ENCODE assay signal across 2 cellular contexts in genomic region chr13:20370815-20371421, GRCh38.
TF ChIP-seq lines count a peak whose summit lies in the region.

No MANE protein-coding gene starts in this region.

TF ChIP-seq in HCT116, 20 proteins besides CTCF, POLR2A, EP300 and RAD21 (continued from another document):
- peak; percentile 11; the same call in 1 of the 2 replicates for TF ChIP-seq JUND (IDR thresholded peaks at IDR 0.05)

TF ChIP-seq in WTC11, 78 proteins besides CTCF, POLR2A, EP300 and RAD21 (continued from another document):
- TF ChIP-seq, protein P1, sequence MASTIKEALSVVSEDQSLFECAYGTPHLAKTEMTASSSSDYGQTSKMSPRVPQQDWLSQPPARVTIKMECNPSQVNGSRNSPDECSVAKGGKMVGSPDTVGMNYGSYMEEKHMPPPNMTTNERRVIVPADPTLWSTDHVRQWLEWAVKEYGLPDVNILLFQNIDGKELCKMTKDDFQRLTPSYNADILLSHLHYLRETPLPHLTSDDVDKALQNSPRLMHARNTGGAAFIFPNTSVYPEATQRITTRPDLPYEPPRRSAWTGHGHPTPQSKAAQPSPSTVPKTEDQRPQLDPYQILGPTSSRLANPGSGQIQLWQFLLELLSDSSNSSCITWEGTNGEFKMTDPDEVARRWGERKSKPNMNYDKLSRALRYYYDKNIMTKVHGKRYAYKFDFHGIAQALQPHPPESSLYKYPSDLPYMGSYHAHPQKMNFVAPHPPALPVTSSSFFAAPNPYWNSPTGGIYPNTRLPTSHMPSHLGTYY (CRISPR knock-in tag; IDR thresholded peaks at IDR 0.05): no peak
- no peak for TF ChIP-seq ZNF423 (CRISPR knock-in tag; IDR thresholded peaks at IDR 0.05)
- TF ChIP-seq KAT7 (CRISPR knock-in tag; IDR thresholded peaks at IDR 0.05; ENCODE audit: borderline replicate concordance): no peak
- TF ChIP-seq, protein P2, sequence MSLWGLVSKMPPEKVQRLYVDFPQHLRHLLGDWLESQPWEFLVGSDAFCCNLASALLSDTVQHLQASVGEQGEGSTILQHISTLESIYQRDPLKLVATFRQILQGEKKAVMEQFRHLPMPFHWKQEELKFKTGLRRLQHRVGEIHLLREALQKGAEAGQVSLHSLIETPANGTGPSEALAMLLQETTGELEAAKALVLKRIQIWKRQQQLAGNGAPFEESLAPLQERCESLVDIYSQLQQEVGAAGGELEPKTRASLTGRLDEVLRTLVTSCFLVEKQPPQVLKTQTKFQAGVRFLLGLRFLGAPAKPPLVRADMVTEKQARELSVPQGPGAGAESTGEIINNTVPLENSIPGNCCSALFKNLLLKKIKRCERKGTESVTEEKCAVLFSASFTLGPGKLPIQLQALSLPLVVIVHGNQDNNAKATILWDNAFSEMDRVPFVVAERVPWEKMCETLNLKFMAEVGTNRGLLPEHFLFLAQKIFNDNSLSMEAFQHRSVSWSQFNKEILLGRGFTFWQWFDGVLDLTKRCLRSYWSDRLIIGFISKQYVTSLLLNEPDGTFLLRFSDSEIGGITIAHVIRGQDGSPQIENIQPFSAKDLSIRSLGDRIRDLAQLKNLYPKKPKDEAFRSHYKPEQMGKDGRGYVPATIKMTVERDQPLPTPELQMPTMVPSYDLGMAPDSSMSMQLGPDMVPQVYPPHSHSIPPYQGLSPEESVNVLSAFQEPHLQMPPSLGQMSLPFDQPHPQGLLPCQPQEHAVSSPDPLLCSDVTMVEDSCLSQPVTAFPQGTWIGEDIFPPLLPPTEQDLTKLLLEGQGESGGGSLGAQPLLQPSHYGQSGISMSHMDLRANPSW (CRISPR knock-in tag; conservative IDR thresholded peaks at IDR 0.05; ENCODE audit: low read depth): no peak
- no peak for TF ChIP-seq ZNF121 (CRISPR knock-in tag; IDR thresholded peaks at IDR 0.05)
- no peak for TF ChIP-seq ATF3 (CRISPR knock-in tag; conservative IDR thresholded peaks at IDR 0.05)
- TF ChIP-seq, protein P3, sequence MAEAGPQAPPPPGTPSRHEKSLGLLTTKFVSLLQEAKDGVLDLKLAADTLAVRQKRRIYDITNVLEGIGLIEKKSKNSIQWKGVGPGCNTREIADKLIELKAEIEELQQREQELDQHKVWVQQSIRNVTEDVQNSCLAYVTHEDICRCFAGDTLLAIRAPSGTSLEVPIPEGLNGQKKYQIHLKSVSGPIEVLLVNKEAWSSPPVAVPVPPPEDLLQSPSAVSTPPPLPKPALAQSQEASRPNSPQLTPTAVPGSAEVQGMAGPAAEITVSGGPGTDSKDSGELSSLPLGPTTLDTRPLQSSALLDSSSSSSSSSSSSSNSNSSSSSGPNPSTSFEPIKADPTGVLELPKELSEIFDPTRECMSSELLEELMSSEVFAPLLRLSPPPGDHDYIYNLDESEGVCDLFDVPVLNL (CRISPR knock-in tag; IDR thresholded peaks at IDR 0.05; ENCODE audit: borderline replicate concordance, low read depth): no peak
- TF ChIP-seq, protein P4, sequence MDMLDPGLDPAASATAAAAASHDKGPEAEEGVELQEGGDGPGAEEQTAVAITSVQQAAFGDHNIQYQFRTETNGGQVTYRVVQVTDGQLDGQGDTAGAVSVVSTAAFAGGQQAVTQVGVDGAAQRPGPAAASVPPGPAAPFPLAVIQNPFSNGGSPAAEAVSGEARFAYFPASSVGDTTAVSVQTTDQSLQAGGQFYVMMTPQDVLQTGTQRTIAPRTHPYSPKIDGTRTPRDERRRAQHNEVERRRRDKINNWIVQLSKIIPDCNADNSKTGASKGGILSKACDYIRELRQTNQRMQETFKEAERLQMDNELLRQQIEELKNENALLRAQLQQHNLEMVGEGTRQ (CRISPR knock-in tag; IDR thresholded peaks at IDR 0.05): no peak
- TF ChIP-seq HMGXB4 (CRISPR knock-in tag; IDR thresholded peaks at IDR 0.05): no peak
